Comparison of ENCODE assay signal across 2 cellular contexts in genomic region chr16:2785101-2785991, GRCh38.
TF ChIP-seq lines count a peak whose summit lies in the region.

No MANE protein-coding gene starts in this region.

TF ChIP-seq in SK-N-SH, 30 proteins besides CTCF, POLR2A, EP300 and RAD21 (continued from another document):
- TF ChIP-seq NRF1 (IDR thresholded peaks at IDR 0.05; ENCODE audit: low read depth, low read length) (no peak), TEAD4 (IDR thresholded peaks at IDR 0.05; ENCODE audit: borderline replicate concordance, insufficient read depth) (no peak), RCOR1 (IDR thresholded peaks at IDR 0.05; ENCODE audit: low read length) (no peak), USF2 (IDR thresholded peaks at IDR 0.05; ENCODE audit: borderline replicate concordance, low read depth, low read length) (no peak), SIN3A (IDR thresholded peaks at IDR 0.05; ENCODE audit: borderline replicate concordance, low read depth, low read length) (no peak), POLR2AphosphoS5 (IDR thresholded peaks at IDR 0.05; ENCODE audit: low read depth, low read length) (no peak), TCF12 (IDR thresholded peaks at IDR 0.05) (no peak)

TF ChIP-seq in SK-N-SH treated with all-trans-retinoic acid at 6 μM for 48 hours, 23 proteins besides CTCF, POLR2A, EP300 and RAD21 (continued from another document):
- TF ChIP-seq PATZ1 (CRISPR knock-in tag; IDR thresholded peaks at IDR 0.05; ENCODE audit: borderline replicate concordance) = no peak
- TF ChIP-seq BACH2 (CRISPR knock-in tag; IDR thresholded peaks at IDR 0.05; ENCODE audit: borderline replicate concordance) = no peak
- no peak for TF ChIP-seq SNAI2 (CRISPR knock-in tag; IDR thresholded peaks at IDR 0.05)
- TF ChIP-seq OSR1 (CRISPR knock-in tag; IDR thresholded peaks at IDR 0.05) = no peak
- no peak for TF ChIP-seq RARB (CRISPR knock-in tag; IDR thresholded peaks at IDR 0.05)
- no peak for TF ChIP-seq ZNF565 (CRISPR knock-in tag; conservative IDR thresholded peaks at IDR 0.05; ENCODE audit: low read depth)
- no peak for TF ChIP-seq PPARA (CRISPR knock-in tag; IDR thresholded peaks at IDR 0.05; ENCODE audit: borderline replicate concordance)
- no peak for TF ChIP-seq ARNTL (CRISPR knock-in tag; IDR thresholded peaks at IDR 0.05; ENCODE audit: borderline replicate concordance, low read depth)
- TF ChIP-seq ZC3H10 (CRISPR knock-in tag; IDR thresholded peaks at IDR 0.05) = no peak
- no peak for TF ChIP-seq ZFP3 (CRISPR knock-in tag; IDR thresholded peaks at IDR 0.05)
- no peak for TF ChIP-seq POU6F1 (CRISPR knock-in tag; IDR thresholded peaks at IDR 0.05; ENCODE audit: borderline replicate concordance, low read depth)
